In genomic region chr20:63303095-63303666, GRCh38 we compare ENCODE assay signal across 33 cellular contexts. TPM values are rescaled to one million over a fixed set of nuclear protein-coding genes. Genes with fewer than 3 reads are reported as not detected.
"Had no signal": no experiment of that assay in that cellular context is flagged by ENCODE, and none has a peak within 500 bp of the region (broad histone marks: within the 10 kb centered on the region; RNA-seq: fewer than 3 reads in every experiment).

No MANE protein-coding gene starts in this region.

- H3K27me3 ChIP-seq: ovary, vagina had no signal

- H3K36me3 ChIP-seq: ovary, spleen, thoracic aorta, thyroid gland, tibial nerve, upper lobe of left lung, vagina had no signal

- H3K27ac Mint-ChIP-seq: naive thymus-derived CD8-positive, alpha-beta T cell; natural killer cell treated with Interleukin-12 subunit alpha and Interleukin-12 subunit beta and Interleukin-15 and Interleukin-18, amount 100 ng/mL, for 72 hours; nephron progenitor cell; progenitor cell of endocrine pancreas; stimulated activated memory B cell treated with anti-CD40 and anti-IgM and Interleukin-4, amounts not matched to agents 10 μg/mL and 1 μg/mL and 100 μg/mL, for 72 hours; stimulated activated naive CD8-positive, alpha-beta T cell treated with anti-CD3 and anti-CD28 coated beads, Interleukin-15, amount 100 ng/mL, for 72 hours had no signal

- H3K4me1 ChIP-seq: parathyroid adenoma, psoas muscle, spleen, thyroid gland, tibial nerve, upper lobe of left lung, vagina had no signal

- ATAC-seq: naive thymus-derived CD8-positive, alpha-beta T cell; natural killer cell treated with Interleukin-12 subunit alpha and Interleukin-12 subunit beta and Interleukin-15 and Interleukin-18, amount 100 ng/mL, for 72 hours; psoas muscle; right cardiac atrium; sciatic nerve; stimulated activated memory B cell treated with anti-CD40 and anti-IgM and Interleukin-4, amounts not matched to agents 10 μg/mL and 1 μg/mL and 100 μg/mL, for 72 hours; stimulated activated naive CD8-positive, alpha-beta T cell treated with anti-CD3 and anti-CD28 coated beads, Interleukin-15, amount 100 ng/mL, for 72 hours; stimulated activated naive CD8-positive, alpha-beta T cell treated with anti-CD3 and anti-CD28 coated beads, Interleukin-15, Interleukin-2, amounts not matched to agents 100 U/mL and 50 U/mL, for 24 hours had no signal

- H3K9me3 ChIP-seq: thoracic aorta, thyroid gland, vagina had no signal

- H3K4me3 Mint-ChIP-seq: naive B cell; naive thymus-derived CD8-positive, alpha-beta T cell; natural killer cell treated with Interleukin-12 subunit alpha and Interleukin-12 subunit beta and Interleukin-15 and Interleukin-18, amount 100 ng/mL, for 72 hours; nephron progenitor cell; neural crest cell; stimulated activated memory B cell treated with anti-CD40 and anti-IgM and Interleukin-4, amounts not matched to agents 10 μg/mL and 1 μg/mL and 100 μg/mL, for 72 hours; stimulated activated naive CD8-positive, alpha-beta T cell treated with anti-CD3 and anti-CD28 coated beads, Interleukin-15, amount 100 ng/mL, for 72 hours had no signal

- DNase-seq: naive B cell; nephron progenitor cell; occipital lobe; ovary; psoas muscle; spleen; stimulated activated CD4-positive, alpha-beta T cell treated with anti-CD3 and anti-CD28 coated beads, Interleukin-12 subunit alpha, Interleukin-12 subunit beta, amount 100 ng/mL, for 4 hours; stimulated activated CD4-positive, alpha-beta T cell treated with anti-CD3 and anti-CD28 coated beads, Interleukin-1b, Interleukin-23, amount 100 ng/mL, for 48 hours; stimulated activated CD4-positive, alpha-beta T cell treated with anti-CD3 and anti-CD28 coated beads, Interleukin-4, amount 100 ng/mL, for 1 hour; stimulated activated CD4-positive, alpha-beta T cell treated with anti-CD3 and anti-CD28 coated beads, Interleukin-4, amount 100 ng/mL, for 4 hours; stimulated activated CD8-positive, alpha-beta memory T cell treated with anti-CD3 and anti-CD28 coated beads, Interleukin-4, amount 100 ng/mL, for 48 hours; stimulated activated naive CD4-positive, alpha-beta T cell; stimulated activated naive CD8-positive, alpha-beta T cell treated with anti-CD3 and anti-CD28 coated beads, Interleukin-15, amount 100 ng/mL, for 72 hours; stimulated activated naive CD8-positive, alpha-beta T cell treated with anti-CD3 and anti-CD28 coated beads, Interleukin-15, Interleukin-2, amounts not matched to agents 100 U/mL and 50 U/mL, for 24 hours; thyroid gland; trophoblast cell had no signal

- H3K4me3 ChIP-seq: ovary, psoas muscle, skin epidermis, smooth muscle cell, spleen, thoracic aorta, thyroid gland, tibial nerve, upper lobe of left lung, vagina had no signal

- H3K79me2 ChIP-seq: parathyroid adenoma had no signal

- H3K4me1 Mint-ChIP-seq: nephron progenitor cell; stimulated activated memory B cell treated with anti-CD40 and anti-IgM and Interleukin-4, amounts not matched to agents 10 μg/mL and 1 μg/mL and 100 μg/mL, for 72 hours; stimulated activated naive CD8-positive, alpha-beta T cell treated with anti-CD3 and anti-CD28 coated beads, Interleukin-15, amount 100 ng/mL, for 72 hours had no signal

- H3K4me2 ChIP-seq: smooth muscle cell had no signal

- H2AFZ ChIP-seq: parathyroid adenoma had no signal

- H3K27ac ChIP-seq: ovary, parathyroid adenoma, psoas muscle, skin epidermis, spleen, thoracic aorta, thyroid gland, tibial nerve, upper lobe of left lung, vagina had no signal

- H3K9me3 Mint-ChIP-seq: neural crest cell had no signal

- H3K9ac ChIP-seq: parathyroid adenoma had no signal

- H3K36me3 Mint-ChIP-seq: natural killer cell treated with Interleukin-12 subunit alpha and Interleukin-12 subunit beta and Interleukin-15 and Interleukin-18, amount 100 ng/mL, for 72 hours; stimulated activated memory B cell treated with anti-CD40 and anti-IgM and Interleukin-4, amounts not matched to agents 10 μg/mL and 1 μg/mL and 100 μg/mL, for 72 hours had no signal

RNA-seq across cellular contexts. Expression of gene COL20A1, which starts 10.2 kb away (rescaled TPM):
- total RNA-seq: natural killer cell treated with Interleukin-12 subunit alpha and Interleukin-12 subunit beta and Interleukin-15 and Interleukin-18, amount 100 ng/mL, for 72 hours; osteoblast; psoas muscle; renal cortical epithelial cell; right cardiac atrium; thoracic aorta; ureter; vagina had no signal
- polyA plus RNA-seq: naive thymus-derived CD8-positive, alpha-beta T cell; right cardiac atrium had no signal

RNA-seq across cellular contexts. Expression of gene NKAIN4, which starts 48.9 kb away (rescaled TPM):
- total RNA-seq: naive thymus-derived CD8-positive, alpha-beta T cell; natural killer cell treated with Interleukin-12 subunit alpha and Interleukin-12 subunit beta and Interleukin-15 and Interleukin-18, amount 100 ng/mL, for 72 hours; osteoblast; psoas muscle; right cardiac atrium; spleen; thoracic aorta; ureter; vagina had no signal
- polyA plus RNA-seq: naive thymus-derived CD8-positive, alpha-beta T cell; ovary; psoas muscle; right cardiac atrium had no signal

RNA-seq across cellular contexts. Expression of gene CHRNA4, which starts 58.0 kb away (rescaled TPM):
- total RNA-seq: naive thymus-derived CD8-positive, alpha-beta T cell; natural killer cell treated with Interleukin-12 subunit alpha and Interleukin-12 subunit beta and Interleukin-15 and Interleukin-18, amount 100 ng/mL, for 72 hours; osteoblast; renal cortical epithelial cell; smooth muscle cell; thoracic aorta; ureter had no signal
- polyA plus RNA-seq: naive thymus-derived CD8-positive, alpha-beta T cell had no signal
